ENCODE assay signal across 8 cellular contexts in genomic region chr6:26217714-26218075, GRCh38.
DNase-seq lines count a peak whose midpoint lies in the region; ATAC-seq and TF ChIP-seq lines count a peak whose summit lies in the region.

No MANE protein-coding gene starts in this region.

- no peak for ATAC-seq in CD4-positive, alpha-beta T cell (ENCODE audit: poor library complexity)
- no peak for ATAC-seq in HG02763 (IDR thresholded peaks at IDR 0.05; ENCODE audit: unreplicated experiment)

- H3K27me3 Mint-ChIP-seq in CD4-positive, alpha-beta T cell, result no peaks in the 10 kb centered on the region

- TF ChIP-seq CTCF in CD4-positive, alpha-beta T cell (IDR thresholded peaks at IDR 0.05), result no peak

- H3K27ac Mint-ChIP-seq in CD4-positive, alpha-beta T cell, result no peak overlapping the region

- peak overlapping the region; percentile 83 for H3K4me3 ChIP-seq in adipocyte (ENCODE audit: low read length)

- H3K9me3 ChIP-seq in adipocyte (ENCODE audit: control insufficient read depth, low read length), result no peaks in the 10 kb centered on the region
- H3K9me3 ChIP-seq in CD4-positive, alpha-beta T cell (ENCODE audit: control insufficient read depth, low read length), result no peaks in the 10 kb centered on the region

- H3K36me3 Mint-ChIP-seq in CD4-positive, alpha-beta T cell (ENCODE audit: low read depth), result no peaks in the 10 kb centered on the region

- POLR2A ChIA-PET in CD4-positive, alpha-beta T cell (lab: Charles Lee), result interaction anchor here (0.5 to 7.3 kb wide), 25 partner anchors 8 to 1655 kb away, joined by 3 to 1838 read pairs (median 40); a partner anchor contains a TSS

- H3K9ac ChIP-seq in adipocyte (ENCODE audit: low read length), result peak overlapping the region; percentile 74

- H3K27ac ChIP-seq in CD4-positive, alpha-beta T cell (ENCODE audit: low read depth, low read length), result no peak overlapping the region

- H3K9me3 Mint-ChIP-seq in CD4-positive, alpha-beta T cell, result no peaks in the 10 kb centered on the region

- H3K4me3 Mint-ChIP-seq in CD4-positive, alpha-beta T cell, result no peak overlapping the region

- H3K27me3 ChIP-seq in adipocyte (replicated peaks; ENCODE audit: control insufficient read depth, insufficient read depth, low read length), result no peaks in the 10 kb centered on the region
- no peaks in the 10 kb centered on the region for H3K27me3 ChIP-seq in CD4-positive, alpha-beta T cell (ENCODE audit: control insufficient read depth, insufficient read depth, low read length)

- peaks cover 18% of the 10 kb centered on the region for H3K4me1 ChIP-seq in adipocyte (ENCODE audit: control insufficient read depth, insufficient read depth, low read length)

- CTCF ChIA-PET in CD4-positive, alpha-beta T cell (lab: Charles Lee), result interaction anchor here (0.6 to 3.1 kb wide), 15 partner anchors 11 to 378 kb away, joined by 3 to 28 read pairs (median 3); a partner anchor contains a TSS

- intact Hi-C loops in CD4-positive, alpha-beta T cell (cut with DNase I, micrococcal nuclease), result loop anchor here (2.0 to 5.0 kb wide), 6 partner anchors 17 to 67 kb away; a partner anchor contains a TSS

- no peaks in the 10 kb centered on the region for H3K4me1 Mint-ChIP-seq in CD4-positive, alpha-beta T cell (ENCODE audit: low read depth)

- no peaks in the 10 kb centered on the region for H3K36me3 ChIP-seq in adipocyte (ENCODE audit: control insufficient read depth, insufficient read depth, low read length, severe bottlenecking)

- peak; percentile 48 for DNase-seq in stimulated activated CD4-positive, alpha-beta T cell treated with anti-CD3 and anti-CD28 coated beads, Interleukin-15, amount 100 ng/mL, for 24 hours
- no peak for DNase-seq in stimulated activated CD4-positive, alpha-beta T cell treated with anti-CD3 and anti-CD28 coated beads, Interleukin-4, amount 100 ng/mL, for 4 hours
- DNase-seq in adipocyte (ENCODE audit: low read depth) (peak; percentile 55), kidney tubule cell (ENCODE audit: low spot score) (peak; percentile 60), amniotic stem cell (lab: John Stamatoyannopoulos, UW) (no peak), cerebellum (ENCODE audit: low spot score) (no peak)
- no peak for DNase-seq in CD4-positive, alpha-beta T cell

Comparison
In these comparisons a context has a peak if more than half of its experiments do, and no peak if none do; other contexts are left out.
1. DNase-seq: peak in stimulated activated CD4-positive, alpha-beta T cell treated with anti-CD3 and anti-CD28 coated beads, Interleukin-15, amount 100 ng/mL, for 24 hours (single experiment), adipocyte (single experiment) and kidney tubule cell (single experiment); none in stimulated activated CD4-positive, alpha-beta T cell treated with anti-CD3 and anti-CD28 coated beads, Interleukin-4, amount 100 ng/mL, for 4 hours (0 of 2), amniotic stem cell (single experiment), CD4-positive, alpha-beta T cell (0 of 10) and cerebellum (single experiment).